3 cellular contexts compared by ENCODE assay signal in the genomic region with DNA sequence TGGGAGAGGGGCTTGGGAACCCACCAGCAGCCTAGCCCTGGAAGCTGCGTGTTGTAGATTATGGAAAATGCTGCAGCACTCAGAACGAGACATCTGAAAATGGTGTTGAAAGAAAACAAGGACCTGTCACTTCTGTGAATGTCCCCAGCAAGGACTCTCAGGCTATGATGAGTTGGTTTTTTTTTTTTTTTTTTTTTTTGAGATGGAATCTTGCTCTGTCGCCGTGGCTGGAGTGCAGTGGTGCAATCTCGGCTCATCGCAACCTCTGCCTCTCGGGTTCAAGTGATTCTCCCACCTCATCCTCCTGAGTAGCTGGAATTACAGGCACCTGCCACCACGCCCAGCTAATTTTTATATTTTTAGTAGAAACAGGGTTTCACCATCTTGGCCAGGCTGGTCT. TPM values are rescaled to one million over a fixed set of nuclear protein-coding genes. Genes with fewer than 3 reads are reported as not detected.
"Had no signal": no experiment of that assay in that cellular context is flagged by ENCODE, and none has a peak within 500 bp of the region (broad histone marks: within the 10 kb centered on the region; RNA-seq: fewer than 3 reads in every experiment).

No MANE protein-coding gene starts in this region.

RNA-seq across cellular contexts. Expression of gene EFNA2, which starts 46.5 kb away (rescaled TPM):
- total RNA-seq: GM23248, HFFc6 had no signal
- polyA plus RNA-seq: GM23248, IgD-negative memory B cell had no signal
